8 cellular contexts compared by ENCODE assay signal in the genomic region with DNA sequence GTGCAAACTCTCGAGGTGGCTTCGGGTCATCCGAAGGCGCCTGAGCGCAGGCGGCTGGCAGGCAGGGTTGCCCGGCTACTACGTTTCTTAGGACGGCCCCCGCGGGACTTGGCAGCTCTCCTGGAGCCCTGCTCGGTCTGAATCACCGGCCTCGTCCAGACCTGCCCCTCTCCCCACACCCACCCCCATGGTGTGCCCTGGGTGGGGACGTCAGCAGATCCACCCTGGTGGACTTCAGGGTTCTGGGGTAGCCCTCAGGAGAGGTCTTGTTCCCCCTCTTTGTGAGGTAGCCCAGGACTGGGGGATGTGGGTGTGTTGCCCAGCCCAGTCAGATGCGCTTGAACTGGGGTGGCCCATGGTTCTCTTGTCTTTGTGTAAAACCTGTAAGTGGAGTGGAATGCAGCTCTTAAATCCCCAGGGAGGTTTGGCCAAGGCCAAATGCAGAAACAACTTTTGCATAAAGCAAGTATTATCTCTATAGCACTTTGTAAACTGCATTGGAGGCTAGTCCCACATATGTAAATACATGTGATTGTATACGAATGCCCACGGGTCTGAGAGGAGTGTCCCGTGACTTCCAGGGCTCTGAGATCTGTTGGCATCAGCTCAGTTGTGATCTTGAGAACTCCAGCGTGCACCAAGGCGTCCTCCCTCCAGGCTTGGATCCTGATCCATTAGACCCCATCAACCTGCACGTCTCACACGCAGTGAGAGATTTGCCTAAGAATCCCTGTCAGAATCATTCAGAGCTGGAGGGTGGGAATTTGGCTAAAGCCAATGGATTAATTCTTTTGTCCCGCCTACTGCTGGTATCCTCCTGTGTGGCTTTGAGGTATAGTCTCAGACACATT. TPM values are rescaled to one million over a fixed set of nuclear protein-coding genes. Genes with fewer than 3 reads are reported as not detected.
DNase-seq lines count a peak whose midpoint lies in the region; ATAC-seq and TF ChIP-seq lines count a peak whose summit lies in the region.

No MANE protein-coding gene starts in this region.

- peak overlapping the region; percentile 67 for H3K4me3 ChIP-seq in GM12875 (ENCODE audit: low read depth, low read length)
- H3K4me3 ChIP-seq in OCI-LY7 (ENCODE audit: low read depth, low read length, poor library complexity, severe bottlenecking), result peak overlapping the region; percentile 99
- peak overlapping the region in 2 of 3 donors; percentile 4 to 84 for H3K4me3 ChIP-seq in thyroid gland (replicated peaks in 1 of 3)

- H3K27ac ChIP-seq in OCI-LY7 (ENCODE audit: low read depth, low read length, poor library complexity, severe bottlenecking), result no peak overlapping the region
- H3K27ac ChIP-seq in thyroid gland, result no peak overlapping the region

- CTCF ChIA-PET in OCI-LY7 (lab: Charles Lee; ENCODE audit: unreplicated experiment), result interaction anchor here (0.6 to 0.8 kb wide), 2 partner anchors 16 to 197 kb away, joined by 4 read pairs; no protein-coding TSS in a partner anchor

- intact Hi-C loops in OCI-LY7 (cut with micrococcal nuclease; ENCODE audit: unreplicated experiment) (loop anchor here (5.0 kb wide), 2 partner anchors 62 to 98 kb away; no protein-coding TSS in a partner anchor), thyroid gland (cut with DNase I) (loop anchor here (5.0 kb wide), 4 partner anchors 42 to 198 kb away; no protein-coding TSS in a partner anchor)

- DNase-seq in OCI-LY7 (ENCODE audit: low spot score) (peak; percentile 45), ecto neural progenitor cell (ENCODE audit: low spot score) (peak; percentile 63), medulla oblongata (ENCODE audit: extremely low spot score) (peak; percentile 68), thyroid gland (peak; percentile 55 to 59)

- no peak overlapping the region for H2AFZ ChIP-seq in OCI-LY7 (ENCODE audit: low read length)

- H3K27me3 ChIP-seq in thyroid gland, result no peaks in the 10 kb centered on the region

- TF ChIP-seq CTCF in GM12875 (IDR thresholded peaks at IDR 0.05; ENCODE audit: borderline replicate concordance, insufficient read depth, low read depth, low read length), result no peak
- TF ChIP-seq CTCF in OCI-LY7 (conservative IDR thresholded peaks at IDR 0.05; ENCODE audit: low read length), result no peak
- TF ChIP-seq CTCF in thyroid gland (IDR thresholded peaks at IDR 0.05), result no peak

- TF ChIP-seq POLR2A in thyroid gland (IDR thresholded peaks at IDR 0.05) (no peak), GM18505 (IDR thresholded peaks at IDR 0.05; ENCODE audit: borderline replicate concordance, extremely low read depth, insufficient read depth, insufficient read length) (no peak)

- no peaks in the 10 kb centered on the region for H3K9me2 ChIP-seq in OCI-LY7 (ENCODE audit: insufficient read depth, low read length)

- H4K20me1 ChIP-seq in OCI-LY7 (ENCODE audit: insufficient read depth, low read length), result peaks cover 27% of the 10 kb centered on the region

- BruUV-seq in OCI-LY7 (replicated peaks; lab: Mats Ljungman, UMichigan), result TSS peak; percentile 54

- 30 to 49% methylated on average over 13 to 20 of the region's 24 CpGs for WGBS in thyroid gland, 2 donors

- H3K4me2 ChIP-seq in OCI-LY7 (ENCODE audit: low read length), result peak overlapping the region; percentile 92

- POLR2A ChIA-PET in OCI-LY7 (lab: Charles Lee), result interaction anchor here (3.7 kb wide), 1 partner anchor 196 kb away, joined by 46 read pairs; no protein-coding TSS in a partner anchor

- H3K79me2 ChIP-seq in OCI-LY7 (ENCODE audit: insufficient read depth, low read depth, low read length), result peaks cover 50% of the 10 kb centered on the region

- ATAC-seq in HG03175 (IDR thresholded peaks at IDR 0.05; ENCODE audit: unreplicated experiment), result no peak
- no peak for ATAC-seq in GM18505 (IDR thresholded peaks at IDR 0.05; ENCODE audit: unreplicated experiment)
- no peak for ATAC-seq in HG02588 (IDR thresholded peaks at IDR 0.05; ENCODE audit: unreplicated experiment)

- H3K4me1 ChIP-seq in OCI-LY7 (ENCODE audit: insufficient read depth, low read length, poor library complexity, severe bottlenecking), result peaks cover 59% of the 10 kb centered on the region
- peaks cover 20 to 30% of the 10 kb centered on the region in 2 donors for H3K4me1 ChIP-seq in thyroid gland

- peaks cover 29% of the 10 kb centered on the region for H3K36me3 ChIP-seq in OCI-LY7 (ENCODE audit: insufficient read depth, low read length)
- H3K36me3 ChIP-seq in thyroid gland, result no peaks in the 10 kb centered on the region

- H3K9me3 ChIP-seq in OCI-LY7 (ENCODE audit: low read length) (no peaks in the 10 kb centered on the region), thyroid gland (no peaks in the 10 kb centered on the region)

RNA-seq across cellular contexts. Expression of gene PFKFB3, which starts 1.8 kb away (rescaled TPM):
- total RNA-seq in OCI-LY7 (2014; rRNA removed; shearing (Covaris generic)), result 29.0 and 33.7 TPM in 2 replicates
- total RNA-seq in OCI-LY7 (2022), result 36.7 and 50.7 TPM in 2 replicates
- total RNA-seq in thyroid gland, result 10 to 100 TPM in 2 of 4 donors, 1 to 10 TPM in 2; 8.4 to 11.8 (median 9.4) TPM

Comparison
In these comparisons a context has a peak if more than half of its experiments do, and no peak if none do; other contexts are left out.
1. H3K4me3 ChIP-seq: peak in every context shown above with its lines; median percentile 99 in OCI-LY7; 67 in GM12875; 44 in thyroid gland.